In the genomic region with DNA sequence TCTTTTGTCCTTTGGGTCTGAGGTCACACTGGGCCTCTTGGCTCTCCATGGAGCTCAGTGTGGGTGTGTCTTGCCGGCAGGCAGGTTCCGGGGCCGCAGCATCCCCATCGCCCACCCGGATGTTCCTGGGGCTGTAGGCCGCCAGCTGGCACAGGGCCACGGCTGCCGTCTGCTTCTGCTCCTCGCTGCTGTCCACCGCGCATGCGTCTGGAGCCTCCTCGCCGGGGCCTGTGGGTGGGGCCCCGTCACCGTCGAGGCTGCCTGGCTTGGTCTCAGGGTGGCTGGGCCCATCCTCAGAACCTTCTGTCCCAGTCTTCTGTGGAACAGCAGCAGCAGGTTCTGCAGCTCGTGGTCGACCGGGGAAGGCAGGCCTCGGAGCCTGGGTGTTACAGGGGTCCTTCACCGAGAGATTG, we compare ENCODE assay signal across 16 cellular contexts. TPM values are rescaled to one million over a fixed set of nuclear protein-coding genes. Genes with fewer than 3 reads are reported as not detected.
DNase-seq lines count a peak whose midpoint lies in the region; ATAC-seq, FAIRE-seq and TF ChIP-seq lines count a peak whose summit lies in the region.
"Had no signal": no experiment of that assay in that cellular context is flagged by ENCODE, and none has a peak within 500 bp of the region (broad histone marks: within the 10 kb centered on the region; RNA-seq: fewer than 3 reads in every experiment).

No MANE protein-coding gene starts in this region.

- H2AFZ ChIP-seq in K562 (ENCODE audit: low read depth, low read length), result no peak overlapping the region
- H2AFZ ChIP-seq: GM23248 had no signal

- H3K9ac ChIP-seq in K562 (ENCODE audit: insufficient read depth in 1 of 2, low read depth in 2 of 2, low read length in 2 of 2) (no peak overlapping the region), stomach smooth muscle (ENCODE audit: low read length in 2 of 2) (no peak overlapping the region)
- H3K9ac ChIP-seq: GM23248 had no signal

- CTCF ChIA-PET in K562 (lab: Yijun Ruan, JAX; ENCODE audit: low intra/inter-chr PET ratio), result no interaction called here

- no peaks in the 10 kb centered on the region for H3K9me1 ChIP-seq in K562 (ENCODE audit: control insufficient read depth, insufficient read depth, low read length)

- in situ Hi-C loops in K562 (cut with MboI), result no loop called here

- H3K4me3 ChIP-seq in K562 (no peak overlapping the region), left ventricle myocardium inferior (peak overlapping the region; percentile 60), stomach smooth muscle (ENCODE audit: low read length in 2 of 2) (peak overlapping the region; percentile 31 to 61)
- H3K4me3 ChIP-seq: GM23248, transverse colon had no signal

- no peak overlapping the region for H3K4me2 ChIP-seq in K562 (ENCODE audit: insufficient read depth, low read length)

- WGBS in K562 (ENCODE audit: insufficient coverage, low coverage, missing lambda C conversion rate), result 93% methylated on average over 20 of the region's 22 CpGs

- H3K4me1 ChIP-seq in K562 (replicated peaks in 1 of 2; ENCODE audit: control insufficient read depth in 2 of 2, insufficient read depth in 2 of 2, low read length in 2 of 2) (peaks cover 0 to 26% of the 10 kb centered on the region in 2 experiments; a peak in 2 of 5 replicates), left ventricle myocardium inferior (peaks cover 23% of the 10 kb centered on the region), stomach smooth muscle (ENCODE audit: control insufficient read depth, insufficient read depth, low read length) (peaks cover 6% of the 10 kb centered on the region)
- H3K4me1 ChIP-seq: transverse colon had no signal

- no TSS peak for BruUV-seq in K562 (replicated peaks; lab: Mats Ljungman, UMichigan)

- POLR2A ChIA-PET in K562 (lab: Yijun Ruan, JAX), result interaction anchor here (0.6 to 2.8 kb wide), 4 partner anchors 13 to 440 kb away, joined by 3 to 7 read pairs (median 4); no protein-coding TSS in a partner anchor

- no peaks in the 10 kb centered on the region for H3K79me2 ChIP-seq in K562 (ENCODE audit: control insufficient read depth, insufficient read depth, low read length)

- FAIRE-seq in K562 (lab: Jason Lieb, UNC), result no peak
- FAIRE-seq: A204.1, colon had no signal

- no peak for TF ChIP-seq EP300 in K562 (IDR thresholded peaks at IDR 0.05; ENCODE audit: low read length)

- ATAC-seq in K562, result no peak
- no peak for ATAC-seq in HG03135 (IDR thresholded peaks at IDR 0.05; ENCODE audit: unreplicated experiment)
- ATAC-seq in GM21529 (IDR thresholded peaks at IDR 0.05; ENCODE audit: unreplicated experiment), result no peak
- ATAC-seq: activated naive CD4-positive, alpha-beta T cell treated with anti-CD3 and anti-CD28 coated beads, Interleukin-2, amount 50 U/mL, for 72 hours had no signal

- no peaks in the 10 kb centered on the region for H4K20me1 ChIP-seq in K562 (replicated peaks; ENCODE audit: control insufficient read depth, insufficient read depth, low read length)

- no peak for TF ChIP-seq RAD21 in K562 (CRISPR knock-in tag; conservative IDR thresholded peaks at IDR 0.05 in 1 of 2, IDR thresholded peaks at IDR 0.05 in 1 of 2)

- 0 out of 2 replicates have a peak, but pooled peaks cover 3% of the 10 kb centered on the region for H3K9me3 ChIP-seq in K562 (replicated peaks; ENCODE audit: control insufficient read depth, insufficient read depth, low read depth, low read length)
- H3K9me3 ChIP-seq in left ventricle myocardium inferior (replicated peaks), result no peaks in the 10 kb centered on the region
- no peaks in the 10 kb centered on the region for H3K9me3 ChIP-seq in stomach smooth muscle (ENCODE audit: control insufficient read depth in 2 of 2, low read length in 2 of 2)
- H3K9me3 ChIP-seq: transverse colon had no signal

- intact Hi-C loops in K562 (cut with micrococcal nuclease), result no loop called here
- intact Hi-C loops in left ventricle myocardium inferior (cut with micrococcal nuclease), result no loop called here

- DNase-seq in NCI-H748 (lab: John Stamatoyannopoulos, UW; ENCODE audit: unreplicated experiment) (peak; percentile 10), NCI-H748 treated with DMSO at 0.1 percent for 48 hours (lab: John Stamatoyannopoulos, UW) (no peak), K562 (ENCODE audit: extremely low read depth in 1 of 4, low spot score in 3 of 4) (no peak), left ventricle myocardium inferior (peak; percentile 88), NCI-H1436 (lab: John Stamatoyannopoulos, UW) (no peak)
- DNase-seq: activated CD8-positive, alpha-beta memory T cell treated with anti-CD3 and anti-CD28 coated beads, Interleukin-2, amount 50 U/mL, for 4 hours; GM23248; stimulated activated CD4-positive, alpha-beta T cell treated with anti-CD3 and anti-CD28 coated beads, Interleukin-15, amount 100 ng/mL, for 24 hours; transverse colon had no signal

- H3K27ac ChIP-seq in K562 (ENCODE audit: extremely low read depth, low read depth, low read length) (no peak overlapping the region), left ventricle myocardium inferior (replicated peaks) (peak overlapping the region; percentile 84), stomach smooth muscle (ENCODE audit: low read length) (no peak overlapping the region)
- H3K27ac ChIP-seq: GM23248, transverse colon had no signal

- peaks cover 48% of the 10 kb centered on the region; the same call in 2 of the 3 replicates for H3K36me3 ChIP-seq in K562 (ENCODE audit: control insufficient read depth, insufficient read depth, low read length)
- H3K36me3 ChIP-seq in left ventricle myocardium inferior, result no peaks in the 10 kb centered on the region
- H3K36me3 ChIP-seq in stomach smooth muscle (ENCODE audit: control insufficient read depth in 2 of 2, insufficient read depth in 2 of 2, low read length in 2 of 2), result peaks cover 9 to 17% of the 10 kb centered on the region in 2 donors
- H3K36me3 ChIP-seq: transverse colon had no signal

- TF ChIP-seq POLR2A in K562 (conservative IDR thresholded peaks at IDR 0.05), result no peak

- TF ChIP-seq CTCF in K562 (IDR thresholded peaks at IDR 0.05 in 2 of 3, conservative IDR thresholded peaks at IDR 0.05 in 1 of 3; ENCODE audit: insufficient read depth in 2 of 3, low read depth in 1 of 3, low read length in 3 of 3) (no peak), left ventricle myocardium inferior (IDR thresholded peaks at IDR 0.05; ENCODE audit: borderline replicate concordance) (no peak)

- H3K27me3 ChIP-seq in K562 (ENCODE audit: control insufficient read depth in 2 of 2, insufficient read depth in 2 of 2, low read length in 2 of 2), result no peaks in the 10 kb centered on the region
- no peaks in the 10 kb centered on the region for H3K27me3 ChIP-seq in left ventricle myocardium inferior (ENCODE audit: low read depth)
- H3K27me3 ChIP-seq in stomach smooth muscle (ENCODE audit: control insufficient read depth in 1 of 2, insufficient read depth in 2 of 2, low read length in 2 of 2), result no peaks in the 10 kb centered on the region
- H3K27me3 ChIP-seq: transverse colon had no signal

TF ChIP-seq in K562, 482 proteins besides CTCF, POLR2A, EP300 and RAD21:
- TF ChIP-seq NFIC (IDR thresholded peaks at IDR 0.05), result 0 out of 2 replicates have a peak, but pooled peaks have one; percentile 9
- peak; percentile 25; the same call in 1 of the 2 replicates for TF ChIP-seq POLR2G (IDR thresholded peaks at IDR 0.05; ENCODE audit: low read depth, low read length)
- TF ChIP-seq STAT5B (CRISPR knock-in tag; IDR thresholded peaks at IDR 0.05), result no peak
TF ChIP-seq in K562: peak in this region for 2.

RNA-seq across cellular contexts. Expression of a gene that starts 9.6 kb away (rescaled TPM):
- total RNA-seq in K562 (2011; cell fraction: chromatin; rRNA removed; ENCODE audit: low replicate concordance), result not detected in 2 replicates
- not detected in 2 replicates for total RNA-seq in K562 (2011; cell fraction: nucleolus; rRNA removed)
- total RNA-seq in K562 (2011; cell fraction: nucleoplasm; rRNA removed), result not detected in 2 replicates
- total RNA-seq in K562 (2014; rRNA removed), result not detected in 2 replicates
- not detected in 2 replicates for total RNA-seq in K562 (2014; rRNA removed; fragmentation: Illumina TruSeq; extraction: Trizol)
- not detected in 2 replicates for total RNA-seq in K562 (2015; rRNA removed; fragmentation: Illumina TruSeq; extraction: Trizol)
- total RNA-seq in K562 (2021), result not detected in 2 replicates
- polyA plus RNA-seq in K562 (2011; rRNA removed), result not detected in 2 replicates
- polyA plus RNA-seq in K562 (2011; cell fraction: cytosol; rRNA removed), result not detected in 2 replicates
- not detected in 2 replicates for polyA plus RNA-seq in K562 (2011; cell fraction: nucleus; rRNA removed)
- 0.07 TPM in 2 replicates for polyA plus RNA-seq in K562 (2012)
- polyA plus RNA-seq in K562 (2014; fragmentation: Illumina TruSeq; extraction: Trizol), result not detected in 2 replicates
- not detected for polyA plus RNA-seq in K562 (2014; fragmentation: Nextera tagmentation; extraction: Ambion mirVana)
- not detected in 2 replicates for polyA plus RNA-seq in K562 (2014; rRNA removed)
- polyA minus RNA-seq in K562 (2011; rRNA and poly(A)+ RNA removed), result not detected in 2 replicates
- polyA minus RNA-seq in K562 (2011; cell fraction: cytosol; rRNA and poly(A)+ RNA removed), result not detected in 2 replicates
- polyA minus RNA-seq in K562 (2011; cell fraction: nucleus; rRNA and poly(A)+ RNA removed), result not detected in 2 replicates
- not detected for total RNA-seq in left ventricle myocardium inferior
- total RNA-seq: activated naive CD4-positive, alpha-beta T cell treated with anti-CD3 and anti-CD28 coated beads, Interleukin-2, amount 50 U/mL, for 72 hours; GM23248; NCI-H460; transverse colon had no signal

Comparison
In these comparisons a context has a peak if more than half of its experiments do, and no peak if none do; other contexts are left out.
1. DNase-seq: peak in NCI-H748 (single experiment) and left ventricle myocardium inferior (single experiment); none in NCI-H748 treated with DMSO at 0.1 percent for 48 hours (single experiment), K562 (0 of 4) and NCI-H1436 (single experiment).